In genomic region chr4:41878170-41878941, GRCh38 we compare ENCODE assay signal across 28 cellular contexts. TPM values are rescaled to one million over a fixed set of nuclear protein-coding genes. Genes with fewer than 3 reads are reported as not detected.
A peak's percentile ranks its signal among the peaks of the same experiment; 100 is the strongest.
DNase-seq lines count a peak whose midpoint lies in the region; ATAC-seq and TF ChIP-seq lines count a peak whose summit lies in the region.
"Had no signal": no experiment of that assay in that cellular context is flagged by ENCODE, and none has a peak within 500 bp of the region (broad histone marks: within the 10 kb centered on the region; RNA-seq: fewer than 3 reads in every experiment).

No MANE protein-coding gene starts in this region.

- peak; percentile 20 for DNase-seq in endothelial cell (ENCODE audit: low spot score)
- DNase-seq in nephron progenitor cell, result peak; percentile 46
- no peak for DNase-seq in activated naive CD4-positive, alpha-beta T cell treated with anti-CD3 and anti-CD28 coated beads, Interleukin-2, amount 50 U/mL, for 72 hours (ENCODE audit: low spot score in 2 of 2)
- DNase-seq in NCI-H510A treated with DMSO at 0.1 percent for 48 hours (lab: John Stamatoyannopoulos, UW), result no peak
- no peak for DNase-seq in GM13976 (ENCODE audit: low spot score)
- DNase-seq: activated CD4-positive, alpha-beta memory T cell treated with anti-CD3 and anti-CD28 coated beads, Interleukin-2, amount 10 ng/mL, durations not matched to agents 7 days and 5 days; activated CD8-positive, alpha-beta memory T cell treated with anti-CD3 and anti-CD28 coated beads, Interleukin-2, amount 50 U/mL, for 4 hours; activated naive CD4-positive, alpha-beta T cell treated with anti-CD3 and anti-CD28 coated beads, Interleukin-2, amount 10 ng/mL, durations not matched to agents 7 days and 5 days; amniotic stem cell; brain microvascular endothelial cell; cerebellar nuclear complex; dermis blood vessel endothelial cell; GDM1; GOT3; Karpas-422; NCI-H1417; NCI-H2029; NCI-H526 treated with DMSO at 0.1 percent for 48 hours; NK-92 treated with Interleukin-12 subunit alpha and Interleukin-12 subunit beta, amount 100 ng/mL, for 24 hours; stimulated activated CD4-positive, alpha-beta T cell treated with anti-CD3 and anti-CD28 coated beads, Interleukin-4, amount 100 ng/mL, for 1 hour; T-helper 2 cell; thyroid gland had no signal

- peaks cover 4% of the 10 kb centered on the region for H3K36me3 Mint-ChIP-seq in endothelial cell (ENCODE audit: low read depth, unreplicated experiment)
- H3K36me3 Mint-ChIP-seq in nephron progenitor cell (ENCODE audit: low read depth), result no peaks in the 10 kb centered on the region
- H3K36me3 Mint-ChIP-seq in activated naive CD4-positive, alpha-beta T cell treated with anti-CD3 and anti-CD28 coated beads, Interleukin-2, amount 50 U/mL, for 72 hours, result peaks cover 9 to 16% of the 10 kb centered on the region in 2 donors
- H3K36me3 Mint-ChIP-seq: activated naive CD4-positive, alpha-beta T cell treated with anti-CD3 and anti-CD28 coated beads, Interleukin-2, amount 10 ng/mL, durations not matched to agents 7 days and 5 days had no signal

- H3K36me3 ChIP-seq in HUES6 (ENCODE audit: control insufficient read depth, insufficient read depth, low read length), result no peaks in the 10 kb centered on the region
- H3K36me3 ChIP-seq: BLaER1 treated with 17β-estradiol and CSF1 and Interleukin-3, amounts not matched to agents 10 nM and 100 nM; brain microvascular endothelial cell; gastroesophageal sphincter; right lobe of liver; thyroid gland had no signal

- peaks cover 30% of the 10 kb centered on the region for H3K4me1 ChIP-seq in HUES6 (ENCODE audit: control insufficient read depth, insufficient read depth, low read length)

- no peaks in the 10 kb centered on the region for H3K9me3 ChIP-seq in HUES6 (ENCODE audit: control insufficient read depth, insufficient read depth, low read depth, low read length)
- H3K9me3 ChIP-seq: gastroesophageal sphincter, right lobe of liver, thyroid gland had no signal

- H3K27me3 ChIP-seq in HUES6 (ENCODE audit: control insufficient read depth, insufficient read depth, low read length), result peaks cover 100% of the 10 kb centered on the region
- H3K27me3 ChIP-seq: right lobe of liver had no signal

- peak overlapping the region; percentile 45 for H3K4me3 ChIP-seq in HUES6 (ENCODE audit: low read depth, low read length)
- H3K4me3 ChIP-seq: BLaER1 treated with 17β-estradiol and CSF1 and Interleukin-3, amounts not matched to agents 10 nM and 100 nM; gastroesophageal sphincter; hepatocyte; right lobe of liver; thyroid gland had no signal

- no peaks in the 10 kb centered on the region for H3K9me3 Mint-ChIP-seq in endothelial cell (ENCODE audit: unreplicated experiment)
- no peaks in the 10 kb centered on the region for H3K9me3 Mint-ChIP-seq in nephron progenitor cell
- no peaks in the 10 kb centered on the region for H3K9me3 Mint-ChIP-seq in activated naive CD4-positive, alpha-beta T cell treated with anti-CD3 and anti-CD28 coated beads, Interleukin-2, amount 50 U/mL, for 72 hours
- H3K9me3 Mint-ChIP-seq: activated CD4-positive, alpha-beta memory T cell treated with anti-CD3 and anti-CD28 coated beads, Interleukin-2, amount 10 ng/mL, durations not matched to agents 7 days and 5 days; activated naive CD4-positive, alpha-beta T cell treated with anti-CD3 and anti-CD28 coated beads, Interleukin-2, amount 10 ng/mL, durations not matched to agents 7 days and 5 days had no signal

- in situ Hi-C loops in GM13976 (cut with MboI; ENCODE audit: low sequenced_read_pairs, unreplicated experiment), result loop anchor here (25.0 kb wide), 1 partner anchor 591 kb away; no protein-coding TSS in a partner anchor

- H3K4me3 Mint-ChIP-seq in endothelial cell (ENCODE audit: unreplicated experiment) (no peak overlapping the region), nephron progenitor cell (peak overlapping the region; percentile 47)
- H3K4me3 Mint-ChIP-seq: activated CD4-positive, alpha-beta memory T cell treated with anti-CD3 and anti-CD28 coated beads, Interleukin-2, amount 10 ng/mL, durations not matched to agents 7 days and 5 days; activated naive CD4-positive, alpha-beta T cell treated with anti-CD3 and anti-CD28 coated beads, Interleukin-2, amount 10 ng/mL, durations not matched to agents 7 days and 5 days had no signal

- TF ChIP-seq CTCF in endothelial cell (IDR thresholded peaks at IDR 0.05; ENCODE audit: unreplicated experiment) (no peak), nephron progenitor cell (IDR thresholded peaks at IDR 0.05) (no peak), GM13976 (IDR thresholded peaks at IDR 0.05; ENCODE audit: borderline replicate concordance, control extremely low read depth, extremely low read depth, insufficient read depth, missing control alignments) (no peak)

- H3K27me3 Mint-ChIP-seq in endothelial cell (ENCODE audit: unreplicated experiment) (peaks cover 38% of the 10 kb centered on the region), nephron progenitor cell (ENCODE audit: low read depth, poor library complexity) (peaks cover 100% of the 10 kb centered on the region)

- H3K4me1 Mint-ChIP-seq in endothelial cell (ENCODE audit: unreplicated experiment) (peaks cover 20% of the 10 kb centered on the region), nephron progenitor cell (peaks cover 48% of the 10 kb centered on the region)

- no peak overlapping the region for H3K9ac ChIP-seq in HUES6 (ENCODE audit: low read length)
- H3K9ac ChIP-seq: BLaER1 treated with 17β-estradiol and CSF1 and Interleukin-3, amounts not matched to agents 10 nM and 100 nM had no signal

- H3K27ac ChIP-seq in HUES6 (ENCODE audit: low read depth, low read length), result no peak overlapping the region
- H3K27ac ChIP-seq: BLaER1 treated with 17β-estradiol and CSF1 and Interleukin-3, amounts not matched to agents 10 nM and 100 nM; brain microvascular endothelial cell; gastroesophageal sphincter; hepatocyte; right lobe of liver; thyroid gland had no signal

- no peak overlapping the region for H3K27ac Mint-ChIP-seq in endothelial cell (ENCODE audit: unreplicated experiment)
- H3K27ac Mint-ChIP-seq in nephron progenitor cell, result no peak overlapping the region
- H3K27ac Mint-ChIP-seq in activated naive CD4-positive, alpha-beta T cell treated with anti-CD3 and anti-CD28 coated beads, Interleukin-2, amount 50 U/mL, for 72 hours, result no peak overlapping the region
- H3K27ac Mint-ChIP-seq: activated CD4-positive, alpha-beta memory T cell treated with anti-CD3 and anti-CD28 coated beads, Interleukin-2, amount 10 ng/mL, durations not matched to agents 7 days and 5 days; activated naive CD4-positive, alpha-beta T cell treated with anti-CD3 and anti-CD28 coated beads, Interleukin-2, amount 10 ng/mL, durations not matched to agents 7 days and 5 days had no signal

- no peak for ATAC-seq in activated naive CD4-positive, alpha-beta T cell treated with anti-CD3 and anti-CD28 coated beads, Interleukin-2, amount 50 U/mL, for 72 hours
- no peak for ATAC-seq in HG03108 (IDR thresholded peaks at IDR 0.05; ENCODE audit: unreplicated experiment)
- ATAC-seq: gastroesophageal sphincter had no signal

RNA-seq across cellular contexts. Expression of gene TMEM33, which starts 56.9 kb away (rescaled TPM):
- 59.6 TPM for total RNA-seq in endothelial cell (ENCODE audit: unreplicated experiment)
- total RNA-seq in activated naive CD4-positive, alpha-beta T cell treated with anti-CD3 and anti-CD28 coated beads, Interleukin-2, amount 50 U/mL, for 72 hours, result 10 to 100 TPM; 38.7 to 45.6 TPM

Comparison
In these comparisons a context has a peak if more than half of its experiments do, and no peak if none do; other contexts are left out.
1. DNase-seq: peak in endothelial cell (single experiment) and nephron progenitor cell (single experiment); none in activated naive CD4-positive, alpha-beta T cell treated with anti-CD3 and anti-CD28 coated beads, Interleukin-2, amount 50 U/mL, for 72 hours (0 of 2), NCI-H510A treated with DMSO at 0.1 percent for 48 hours (single experiment) and GM13976 (single experiment).